Comparison of ENCODE assay signal across 1 cellular context in genomic region chr18:46398625-46399024, GRCh38.
TF ChIP-seq lines count a peak whose summit lies in the region.

No MANE protein-coding gene starts in this region.

TF ChIP-seq in IMR-90, 13 proteins besides CTCF, POLR2A, EP300 and RAD21 (continued from another document):
- no peak for TF ChIP-seq USF2 (IDR thresholded peaks at IDR 0.05; ENCODE audit: low read depth, low read length)
